In the genomic region with DNA sequence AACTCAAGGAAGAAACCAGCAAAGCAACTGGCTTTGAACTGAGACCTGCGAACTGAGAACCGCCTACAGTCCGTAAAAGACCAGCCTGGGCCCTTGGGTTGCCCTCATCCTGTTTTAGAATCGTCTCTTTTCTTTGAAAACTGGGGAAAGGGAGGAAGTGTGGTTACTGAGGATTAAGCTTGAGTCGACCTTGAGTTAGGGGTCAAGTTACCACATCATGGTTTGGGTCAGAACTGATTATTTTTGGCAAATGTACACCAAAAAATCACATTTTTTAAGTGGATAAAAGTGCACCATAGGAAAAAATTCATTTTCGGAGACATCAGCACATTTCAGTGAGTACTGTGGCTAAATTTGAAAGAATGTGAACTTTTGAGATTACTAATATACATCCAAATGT, we compare ENCODE assay signal across 18 cellular contexts.
DNase-seq lines count a peak whose midpoint lies in the region; ATAC-seq, FAIRE-seq and TF ChIP-seq lines count a peak whose summit lies in the region.
"Had no signal": no experiment of that assay in that cellular context is flagged by ENCODE, and none has a peak within 500 bp of the region (broad histone marks: within the 10 kb centered on the region; RNA-seq: fewer than 3 reads in every experiment).

No MANE protein-coding gene starts in this region.

- H3K18ac ChIP-seq in mesenchymal stem cell (ENCODE audit: low read depth in 1 of 2, low read length in 2 of 2): no peak overlapping the region

- no peak overlapping the region for H4K8ac ChIP-seq in mesenchymal stem cell (ENCODE audit: low read length)

- H3K4me1 ChIP-seq in heart right ventricle (peaks cover 0 to 6% (median 0%) of the 10 kb centered on the region in 9 donors), mesenchymal stem cell (ENCODE audit: control insufficient read depth, insufficient read depth, low read depth, low read length) (peaks cover 1% of the 10 kb centered on the region), upper lobe of right lung (no peaks in the 10 kb centered on the region)

- no peak overlapping the region for H3K4ac ChIP-seq in mesenchymal stem cell (ENCODE audit: low read depth in 1 of 2, low read length in 2 of 2)

- H3K9me3 ChIP-seq in heart right ventricle (no peaks in the 10 kb centered on the region), mesenchymal stem cell (ENCODE audit: control insufficient read depth, low read length) (no peaks in the 10 kb centered on the region), upper lobe of right lung (no peaks in the 10 kb centered on the region)
- H3K9me3 ChIP-seq: ovary had no signal

- no peak overlapping the region for H2AFZ ChIP-seq in mesenchymal stem cell (ENCODE audit: low read depth, low read length)

- H2BK12ac ChIP-seq in mesenchymal stem cell (ENCODE audit: low read length in 2 of 2): no peak overlapping the region

- H3K4me3 ChIP-seq in heart right ventricle: no peak overlapping the region
- peak overlapping the region in 1 of 2 experiments; percentile 26 for H3K4me3 ChIP-seq in mesenchymal stem cell (ENCODE audit: insufficient read depth in 1 of 2, low read depth in 1 of 2, low read length in 2 of 2)
- no peak overlapping the region for H3K4me3 ChIP-seq in upper lobe of right lung
- H3K4me3 ChIP-seq: ovary had no signal

- H3K27me3 ChIP-seq in heart right ventricle (peaks cover 0 to 13% (median 10%) of the 10 kb centered on the region in 7 donors), mesenchymal stem cell (ENCODE audit: control insufficient read depth in 1 of 2, insufficient read depth in 1 of 2, low read length in 2 of 2) (no peaks in the 10 kb centered on the region), upper lobe of right lung (no peaks in the 10 kb centered on the region)
- H3K27me3 ChIP-seq: ovary had no signal

- H2BK120ac ChIP-seq in mesenchymal stem cell (ENCODE audit: low read depth, low read length): no peak overlapping the region

- ATAC-seq in heart right ventricle (no peak), upper lobe of right lung (no peak), HG02981 (IDR thresholded peaks at IDR 0.05; ENCODE audit: unreplicated experiment) (no peak)

- no peak overlapping the region for H3K23ac ChIP-seq in mesenchymal stem cell (ENCODE audit: low read length in 2 of 2)

- H3K27ac ChIP-seq in heart right ventricle: peak overlapping the region in 6 of 10 donors; percentile 12 to 65 (median 48)
- H3K27ac ChIP-seq in epithelial cell of prostate: peak overlapping the region; percentile 80
- no peak overlapping the region for H3K27ac ChIP-seq in mesenchymal stem cell (ENCODE audit: low read length, poor library complexity, severe bottlenecking)
- H3K27ac ChIP-seq in upper lobe of right lung: peak overlapping the region; percentile 42
- H3K27ac ChIP-seq: HL-60, ovary had no signal

- H2BK15ac ChIP-seq in mesenchymal stem cell (ENCODE audit: low read depth, poor library complexity, severe bottlenecking): no peak overlapping the region

- intact Hi-C loops in heart right ventricle (cut with DNase I): loop anchor here in 1 of 10 donors (10.0 kb wide), 1 partner anchor 277 kb away; no protein-coding TSS in a partner anchor
- intact Hi-C loops in cardiac septum (cut with DNase I): loop anchor here (2.0 kb wide), 1 partner anchor 35 kb away; no protein-coding TSS in a partner anchor
- intact Hi-C loops in upper lobe of right lung (cut with DNase I): no loop called here

- 69 to 70% methylated on average over 6 of the region's 6 CpGs for WGBS in heart right ventricle, 2 donors
- 61% methylated on average over 4 of the region's 6 CpGs for WGBS in mesenchymal stem cell

- H3K9ac ChIP-seq in mesenchymal stem cell (ENCODE audit: low read length): peak overlapping the region; percentile 86

- H3K79me1 ChIP-seq in mesenchymal stem cell (replicated peaks; ENCODE audit: low read length, poor library complexity, severe bottlenecking): no peaks in the 10 kb centered on the region

- DNase-seq in heart right ventricle: no peak
- no peak for DNase-seq in cardiac septum (ENCODE audit: low spot score)
- DNase-seq in epithelial cell of prostate (ENCODE audit: low read depth, low spot score): no peak
- DNase-seq in mesenchymal stem cell: no peak
- DNase-seq in upper lobe of right lung: no peak
- no peak for DNase-seq in HTR-8/SVneo (ENCODE audit: insufficient read length, low spot score)
- DNase-seq in NOMO-1 treated with DMSO at 0.1 percent for 48 hours (lab: John Stamatoyannopoulos, UW; ENCODE audit: unreplicated experiment): no peak
- DNase-seq: 8988T; activated CD4-positive, alpha-beta memory T cell treated with anti-CD3 and anti-CD28 coated beads for 36 hours; CD4-positive, CD25-positive, alpha-beta regulatory T cell; cortex of kidney; EL; Kasumi-1; NCI-H1930; NCI-H510A treated with DMSO at 0.1 percent for 48 hours had no signal

- no peak overlapping the region for H3K4me2 ChIP-seq in mesenchymal stem cell (ENCODE audit: low read length, poor library complexity, severe bottlenecking)

- H3K36me3 ChIP-seq in heart right ventricle: no peaks in the 10 kb centered on the region
- no peaks in the 10 kb centered on the region for H3K36me3 ChIP-seq in mesenchymal stem cell (ENCODE audit: control insufficient read depth in 1 of 2, insufficient read depth in 2 of 2, low read depth in 1 of 2, low read length in 2 of 2)
- H3K36me3 ChIP-seq in upper lobe of right lung: no peaks in the 10 kb centered on the region
- H3K36me3 ChIP-seq: ovary had no signal

- FAIRE-seq in HTR-8/SVneo (lab: Jason Lieb, UNC): no peak

- H4K91ac ChIP-seq in mesenchymal stem cell (ENCODE audit: low read length): no peak overlapping the region

- H2BK5ac ChIP-seq in mesenchymal stem cell (ENCODE audit: low read depth, low read length, poor library complexity, severe bottlenecking): no peak overlapping the region

- TF ChIP-seq CTCF in heart right ventricle (IDR thresholded peaks at IDR 0.05): no peak
- no peak for TF ChIP-seq CTCF in upper lobe of right lung (IDR thresholded peaks at IDR 0.05)

- H2AK5ac ChIP-seq in mesenchymal stem cell (ENCODE audit: low read length, severe bottlenecking): no peak overlapping the region

- no peak overlapping the region for H3K14ac ChIP-seq in mesenchymal stem cell (ENCODE audit: low read length in 2 of 2)
